8 cellular contexts compared by ENCODE assay signal in genomic region chr5:150409638-150410523, GRCh38. TPM values are rescaled to one million over a fixed set of nuclear protein-coding genes. Genes with fewer than 3 reads are reported as not detected.
DNase-seq lines count a peak whose midpoint lies in the region; ATAC-seq and TF ChIP-seq lines count a peak whose summit lies in the region.

No MANE protein-coding gene starts in this region.

- intact Hi-C loops in Calu3 (cut with micrococcal nuclease; ENCODE audit: unreplicated experiment): no loop called here
- intact Hi-C loops in activated T-helper 1 cell treated with anti-CD3 and anti-CD28 coated beads, Interleukin-12 subunit alpha, Interleukin-12 subunit beta, Interleukin-2, Interleukin-4 antibody, amounts not matched to agents 30 ng/mL and 10 ng/mL and 1 ng/mL, durations not matched to agents 14 hours and 24 hours and 36 hours (cut with micrococcal nuclease): loop anchor here (5.0 kb wide), 3 partner anchors 372 to 742 kb away; partner anchors contain the start of gene TNIP1
- intact Hi-C loops in upper lobe of right lung (cut with DNase I): no loop called here

- H3K36me3 ChIP-seq in HUES48 (ENCODE audit: control insufficient read depth, insufficient read depth, low read length) (no peaks in the 10 kb centered on the region), upper lobe of right lung (peaks cover 42% of the 10 kb centered on the region)

- H3K36me3 Mint-ChIP-seq in Calu3 (ENCODE audit: insufficient read depth, unreplicated experiment) (peaks cover 70% of the 10 kb centered on the region), naive B cell (peaks cover 38 to 40% of the 10 kb centered on the region in 2 donors)
- peaks cover 22% of the 10 kb centered on the region for H3K36me3 Mint-ChIP-seq in activated T-helper 1 cell treated with anti-CD3 and anti-CD28 coated beads, Interleukin-12 subunit alpha, Interleukin-12 subunit beta, Interleukin-2, Interleukin-4 antibody, amounts not matched to agents 30 ng/mL and 10 ng/mL and 1 ng/mL, durations not matched to agents 14 hours and 24 hours and 36 hours (ENCODE audit: low read depth)

- H3K4me1 ChIP-seq in HUES48 (ENCODE audit: control insufficient read depth, insufficient read depth, low read length) (peaks cover 27% of the 10 kb centered on the region), upper lobe of right lung (peaks cover 35% of the 10 kb centered on the region)

- no peak for ATAC-seq in naive B cell (ENCODE audit: low read depth in 2 of 2)
- peak; percentile 76 for ATAC-seq in upper lobe of right lung

- BruUV-seq in Calu3 (replicated peaks; lab: Mats Ljungman, UMichigan): TSS peak; percentile 65

- H3K27me3 Mint-ChIP-seq in Calu3 (ENCODE audit: unreplicated experiment): no peaks in the 10 kb centered on the region
- H3K27me3 Mint-ChIP-seq in activated T-helper 1 cell treated with anti-CD3 and anti-CD28 coated beads, Interleukin-12 subunit alpha, Interleukin-12 subunit beta, Interleukin-2, Interleukin-4 antibody, amounts not matched to agents 30 ng/mL and 10 ng/mL and 1 ng/mL, durations not matched to agents 14 hours and 24 hours and 36 hours (ENCODE audit: insufficient read depth): no peaks in the 10 kb centered on the region
- peaks cover 0 to 14% (median 13%) of the 10 kb centered on the region in 3 donors for H3K27me3 Mint-ChIP-seq in naive B cell

- CTCF ChIA-PET in Calu3 (lab: Charles Lee): interaction anchor here (0.6 to 3.9 kb wide), 6 partner anchors 12 to 122 kb away, joined by 3 to 17 read pairs (median 4); no protein-coding TSS in a partner anchor

- H3K27ac Mint-ChIP-seq in Calu3 (ENCODE audit: unreplicated experiment) (peak overlapping the region; percentile 94), naive B cell (peak overlapping the region; percentile 100)
- peak overlapping the region; percentile 98 for H3K27ac Mint-ChIP-seq in activated T-helper 1 cell treated with anti-CD3 and anti-CD28 coated beads, Interleukin-12 subunit alpha, Interleukin-12 subunit beta, Interleukin-2, Interleukin-4 antibody, amounts not matched to agents 30 ng/mL and 10 ng/mL and 1 ng/mL, durations not matched to agents 14 hours and 24 hours and 36 hours

- H3K27me3 ChIP-seq in HUES48 (ENCODE audit: control insufficient read depth, insufficient read depth, low read length) (no peaks in the 10 kb centered on the region), upper lobe of right lung (no peaks in the 10 kb centered on the region)

- TF ChIP-seq CTCF in Calu3 (IDR thresholded peaks at IDR 0.05; ENCODE audit: unreplicated experiment) (no peak), GM20000 (IDR thresholded peaks at IDR 0.05; ENCODE audit: extremely low read depth, missing control alignments) (no peak), fibroblast of the aortic adventitia (IDR thresholded peaks at IDR 0.05; ENCODE audit: insufficient read depth, low read length) (no peak), upper lobe of right lung (IDR thresholded peaks at IDR 0.05) (no peak)

- no peaks in the 10 kb centered on the region for H3K9me3 Mint-ChIP-seq in Calu3 (ENCODE audit: low read depth, unreplicated experiment)
- no peaks in the 10 kb centered on the region for H3K9me3 Mint-ChIP-seq in activated T-helper 1 cell treated with anti-CD3 and anti-CD28 coated beads, Interleukin-12 subunit alpha, Interleukin-12 subunit beta, Interleukin-2, Interleukin-4 antibody, amounts not matched to agents 30 ng/mL and 10 ng/mL and 1 ng/mL, durations not matched to agents 14 hours and 24 hours and 36 hours
- H3K9me3 Mint-ChIP-seq in naive B cell: peaks cover 0 to 11% (median 3%) of the 10 kb centered on the region in 7 donors

- H3K9ac ChIP-seq in HUES48 (ENCODE audit: low read depth, low read length): no peak overlapping the region

- DNase-seq in Calu3 (peak; percentile 88), GM20000 (ENCODE audit: low spot score) (peak; percentile 68), NOMO-1 treated with dmso at 0.1 percent for 144 hours (lab: John Stamatoyannopoulos, UW; ENCODE audit: unreplicated experiment) (peak; percentile 80), fibroblast of the aortic adventitia (ENCODE audit: low read depth) (peak; percentile 88), naive B cell (peak; percentile 71), upper lobe of right lung (peak; percentile 84)
- DNase-seq in activated T-helper 1 cell treated with anti-CD3 and anti-CD28 coated beads, Interleukin-12 subunit alpha, Interleukin-12 subunit beta, Interleukin-2, Interleukin-4 antibody, amounts not matched to agents 30 ng/mL and 10 ng/mL and 1 ng/mL, durations not matched to agents 14 hours and 24 hours and 36 hours (ENCODE audit: low spot score): peak; percentile 38

- peak overlapping the region; percentile 95 for H3K4me3 Mint-ChIP-seq in Calu3 (ENCODE audit: low read depth, unreplicated experiment)
- peak overlapping the region; percentile 91 for H3K4me3 Mint-ChIP-seq in activated T-helper 1 cell treated with anti-CD3 and anti-CD28 coated beads, Interleukin-12 subunit alpha, Interleukin-12 subunit beta, Interleukin-2, Interleukin-4 antibody, amounts not matched to agents 30 ng/mL and 10 ng/mL and 1 ng/mL, durations not matched to agents 14 hours and 24 hours and 36 hours
- H3K4me3 Mint-ChIP-seq in naive B cell: peak overlapping the region; percentile 90 to 100 (median 96)

- H3K4me1 Mint-ChIP-seq in Calu3 (ENCODE audit: low read depth, unreplicated experiment) (peaks cover 40% of the 10 kb centered on the region), naive B cell (peaks cover 71 to 85% (median 74%) of the 10 kb centered on the region in 3 donors)
- H3K4me1 Mint-ChIP-seq in activated T-helper 1 cell treated with anti-CD3 and anti-CD28 coated beads, Interleukin-12 subunit alpha, Interleukin-12 subunit beta, Interleukin-2, Interleukin-4 antibody, amounts not matched to agents 30 ng/mL and 10 ng/mL and 1 ng/mL, durations not matched to agents 14 hours and 24 hours and 36 hours (ENCODE audit: low read depth): peaks cover 45% of the 10 kb centered on the region

- H3K27ac ChIP-seq in HUES48 (ENCODE audit: low read depth, low read length) (peak overlapping the region; percentile 16), upper lobe of right lung (peak overlapping the region; percentile 97)

- H3K4me3 ChIP-seq in HUES48 (ENCODE audit: low read depth, low read length) (peak overlapping the region; percentile 33; the same call in 1 of the 2 replicates), fibroblast of the aortic adventitia (ENCODE audit: low read depth, low read length) (no peak overlapping the region), upper lobe of right lung (peak overlapping the region; percentile 75)

- H3K9me3 ChIP-seq in HUES48 (ENCODE audit: control insufficient read depth, insufficient read depth, low read length): no peaks in the 10 kb centered on the region
- H3K9me3 ChIP-seq in upper lobe of right lung: no peaks in the 10 kb centered on the region

RNA-seq across cellular contexts. Expression of gene CD74, which starts 2.8 kb away (rescaled TPM):
- total RNA-seq in Calu3 (2022) (773 and 1,091 TPM in 2 replicates), fibroblast of the aortic adventitia (ENCODE audit: low replicate concordance) (0.41 and 1.1 TPM in 2 replicates), upper lobe of right lung (2,961 TPM)
- 440 and 444 TPM in 2 replicates for total RNA-seq in activated T-helper 1 cell treated with anti-CD3 and anti-CD28 coated beads, Interleukin-12 subunit alpha, Interleukin-12 subunit beta, Interleukin-2, Interleukin-4 antibody, amounts not matched to agents 30 ng/mL and 10 ng/mL and 1 ng/mL, durations not matched to agents 14 hours and 24 hours and 36 hours
- polyA plus RNA-seq in naive B cell (ENCODE audit: low read depth in 6 of 6): over 10,000 TPM; 22,737 to 35,313 (median 25,671) TPM

RNA-seq across cellular contexts. Expression of gene RPS14, which starts 39.7 kb away (rescaled TPM):
- 2,194 and 2,330 TPM in 2 replicates for total RNA-seq in Calu3 (2022)
- 2,328 and 2,429 TPM in 2 replicates for total RNA-seq in activated T-helper 1 cell treated with anti-CD3 and anti-CD28 coated beads, Interleukin-12 subunit alpha, Interleukin-12 subunit beta, Interleukin-2, Interleukin-4 antibody, amounts not matched to agents 30 ng/mL and 10 ng/mL and 1 ng/mL, durations not matched to agents 14 hours and 24 hours and 36 hours
- 3,673 and 3,861 TPM in 2 replicates for total RNA-seq in fibroblast of the aortic adventitia (ENCODE audit: low replicate concordance)
- 1,000 to 10,000 TPM; 4,594 to 6,671 (median 5,653) TPM for polyA plus RNA-seq in naive B cell (ENCODE audit: low read depth in 6 of 6)
- total RNA-seq in upper lobe of right lung: 1,578 TPM

RNA-seq across cellular contexts. Expression of gene TCOF1, which starts 52.4 kb away (rescaled TPM):
- total RNA-seq in Calu3 (2022) (96.1 and 106 TPM in 2 replicates), fibroblast of the aortic adventitia (ENCODE audit: low replicate concordance) (8.3 and 23.1 TPM in 2 replicates), upper lobe of right lung (31.1 TPM)
- total RNA-seq in activated T-helper 1 cell treated with anti-CD3 and anti-CD28 coated beads, Interleukin-12 subunit alpha, Interleukin-12 subunit beta, Interleukin-2, Interleukin-4 antibody, amounts not matched to agents 30 ng/mL and 10 ng/mL and 1 ng/mL, durations not matched to agents 14 hours and 24 hours and 36 hours: 130 and 131 TPM in 2 replicates
- 10 to 100 TPM in 2 of 6 donors, 1 to 10 TPM in 4; 5.1 to 31.2 (median 9.3) TPM for polyA plus RNA-seq in naive B cell (ENCODE audit: low read depth in 6 of 6)

Comparison
In these comparisons a context has a peak if more than half of its experiments do, and no peak if none do; other contexts are left out.
1. DNase-seq: peak in every context shown above with its lines; median percentile 88 in Calu3; 88 in fibroblast of the aortic adventitia; 84 in upper lobe of right lung; 80 in NOMO-1 treated with dmso at 0.1 percent for 144 hours; 71 in naive B cell; 68 in GM20000; 38 in activated T-helper 1 cell treated with anti-CD3 and anti-CD28 coated beads, Interleukin-12 subunit alpha, Interleukin-12 subunit beta, Interleukin-2, Interleukin-4 antibody, amounts not matched to agents 30 ng/mL and 10 ng/mL and 1 ng/mL, durations not matched to agents 14 hours and 24 hours and 36 hours.
2. RNA of gene CD74, which starts 2.8 kb away (total RNA-seq): 2,961 TPM in upper lobe of right lung (single experiment), 773 to 1,091 TPM in Calu3 and 440 to 444 TPM in activated T-helper 1 cell treated with anti-CD3 and anti-CD28 coated beads, Interleukin-12 subunit alpha, Interleukin-12 subunit beta, Interleukin-2, Interleukin-4 antibody, amounts not matched to agents 30 ng/mL and 10 ng/mL and 1 ng/mL, durations not matched to agents 14 hours and 24 hours and 36 hours; 0.41 to 1.1 TPM in fibroblast of the aortic adventitia; every median in the first group is over 100 times any median in the second.
3. Peak in every context shown above with its lines, with median percentiles within 50 percentile points of each other: H3K27ac Mint-ChIP-seq and H3K4me3 Mint-ChIP-seq.